10 cellular contexts compared by ENCODE assay signal in the genomic region with DNA sequence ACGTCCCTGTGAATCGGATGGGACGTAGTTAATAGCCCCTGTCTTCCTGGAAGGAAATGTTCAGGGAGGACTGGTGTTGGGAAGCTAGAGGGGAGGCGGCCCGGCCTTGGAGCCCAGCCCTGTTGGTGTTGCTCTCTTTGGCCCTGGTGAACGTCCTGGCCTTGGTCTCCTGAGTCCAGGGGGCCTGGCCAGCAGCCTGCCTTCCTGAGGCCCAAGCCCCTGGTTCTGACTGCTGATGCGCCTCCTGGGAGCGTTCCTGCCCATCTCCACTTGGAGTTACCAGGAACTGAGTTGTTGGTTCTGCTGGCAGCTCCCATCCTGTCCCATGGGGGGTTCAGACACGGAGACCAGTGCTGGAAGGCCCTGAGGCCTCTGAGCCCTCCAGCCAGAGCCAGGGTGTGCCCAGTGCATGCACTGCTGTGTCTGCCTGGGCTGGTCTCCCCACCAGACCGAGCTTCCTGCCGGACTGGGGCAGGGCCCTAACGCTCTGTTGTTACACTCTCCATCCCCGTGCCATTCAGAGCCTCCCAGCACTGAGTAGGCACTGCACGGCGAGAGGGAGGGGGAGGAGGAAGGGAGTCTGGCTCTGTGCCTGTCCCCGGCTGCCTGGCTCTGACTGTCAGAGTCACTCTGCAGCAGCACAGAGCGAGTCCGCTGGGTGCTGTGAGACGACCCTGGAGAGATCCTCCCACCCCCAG.
A peak's percentile ranks its signal among the peaks of the same experiment; 100 is the strongest.
DNase-seq lines count a peak whose midpoint lies in the region; ATAC-seq, FAIRE-seq and TF ChIP-seq lines count a peak whose summit lies in the region.
"Had no signal": no experiment of that assay in that cellular context is flagged by ENCODE, and none has a peak within 500 bp of the region (broad histone marks: within the 10 kb centered on the region; RNA-seq: fewer than 3 reads in every experiment).

No MANE protein-coding gene starts in this region.

- intact Hi-C loops in Right ventricle myocardium superior (cut with DNase I), result no loop called here
- intact Hi-C loops in pancreas (cut with DNase I), result no loop called here

- H3K9me3 ChIP-seq in pancreas, result no peaks in the 10 kb centered on the region

- DNase-seq in AG20443 (ENCODE audit: low spot score), result peak; percentile 52
- peak; percentile 39 for DNase-seq in SHP77 treated with DMSO at 0.1 percent for 48 hours (lab: John Stamatoyannopoulos, UW)
- peak; percentile 71 for DNase-seq in Right ventricle myocardium superior
- DNase-seq in pancreas, result peak in 2 of 6 donors; percentile 9 to 12
- DNase-seq in LoVo (ENCODE audit: low spot score), result no peak
- DNase-seq in SW 1271 (lab: John Stamatoyannopoulos, UW), result no peak
- no peak for DNase-seq in ACHN
- DNase-seq: effector memory CD4-positive, alpha-beta T cell; NCI-H774 had no signal

- in situ Hi-C loops in ACHN (cut with HindIII; ENCODE audit: low pct_ligation_motif_present, low pct_unique_long_range_greater_than_20kb, low sequenced_read_pairs), result no loop called here

- no peak for TF ChIP-seq CTCF in pancreas (IDR thresholded peaks at IDR 0.05)

- no peaks in the 10 kb centered on the region for H3K36me3 ChIP-seq in pancreas

- no peak for FAIRE-seq in pancreas (lab: Jason Lieb, UNC)

- H3K4me1 ChIP-seq in pancreas, result no peaks in the 10 kb centered on the region

- ATAC-seq in Right ventricle myocardium superior (ENCODE audit: poor library complexity) (peak; percentile 93), pancreas (peak in 3 of 4 donors; percentile 25 to 52 (median 39)), HG02571 (IDR thresholded peaks at IDR 0.05; ENCODE audit: unreplicated experiment) (no peak)

- H3K27me3 ChIP-seq in pancreas, result no peaks in the 10 kb centered on the region

- WGBS in pancreas, 2 donors, result 67 to 73% methylated on average over 19 of the region's 19 CpGs

- no peak overlapping the region for H3K4me3 ChIP-seq in pancreas

- peak overlapping the region in 1 of 4 donors; percentile 8 for H3K27ac ChIP-seq in pancreas

Comparison
In these comparisons a context has a peak if more than half of its experiments do, and no peak if none do; other contexts are left out.
1. DNase-seq: peak in AG20443 (single experiment), SHP77 treated with DMSO at 0.1 percent for 48 hours (single experiment) and Right ventricle myocardium superior (single experiment); none in LoVo (single experiment), SW 1271 (0 of 2) and ACHN (single experiment).